ENCODE assay signal across 17 cellular contexts in the genomic region with DNA sequence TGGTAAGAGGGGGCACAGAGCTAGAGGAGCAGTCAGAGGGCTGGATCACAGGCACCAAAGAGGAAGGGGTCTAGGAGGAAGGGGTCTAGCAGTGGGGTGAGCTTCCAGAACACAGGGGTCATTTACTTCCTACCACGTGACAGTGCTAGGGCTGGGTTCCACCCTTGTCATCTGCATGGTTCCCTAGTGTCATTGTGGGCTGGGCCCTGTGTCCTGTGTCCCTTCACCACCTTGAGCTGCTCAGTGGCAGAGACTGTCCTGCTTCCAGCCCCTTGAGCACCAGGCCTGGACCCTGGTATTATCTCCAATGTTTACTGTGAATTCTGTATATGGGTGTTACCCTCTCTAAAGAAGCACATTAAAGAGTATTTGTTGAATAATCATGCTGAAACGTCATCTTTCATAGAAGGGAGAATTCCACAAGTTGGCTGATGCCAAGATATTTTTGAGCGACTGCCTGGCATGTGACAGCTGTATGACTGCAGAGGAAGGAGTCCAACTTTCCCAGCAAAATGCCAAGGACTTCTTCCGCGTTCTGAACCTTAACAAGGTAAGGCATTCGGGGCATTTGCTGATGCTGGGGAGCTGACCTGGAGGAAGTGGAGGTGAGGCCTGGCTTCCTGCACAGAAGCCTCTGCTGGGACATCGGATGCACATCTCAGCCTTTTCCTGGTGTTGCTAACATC. TPM values are rescaled to one million over a fixed set of nuclear protein-coding genes. Genes with fewer than 3 reads are reported as not detected.
DNase-seq lines count a peak whose midpoint lies in the region; ATAC-seq and TF ChIP-seq lines count a peak whose summit lies in the region.
"Had no signal": no experiment of that assay in that cellular context is flagged by ENCODE, and none has a peak within 500 bp of the region (broad histone marks: within the 10 kb centered on the region; RNA-seq: fewer than 3 reads in every experiment).

No MANE protein-coding gene starts in this region.

- DNase-seq in activated CD4-positive, alpha-beta T cell treated with anti-CD3 and anti-CD28 coated beads for 36 hours = no peak
- no peak for DNase-seq in activated CD4-positive, alpha-beta T cell treated with anti-CD3 and anti-CD28 coated beads, Interleukin-2, amount 50 U/mL, for 1 hour
- DNase-seq in foreskin melanocyte = peak; percentile 73
- DNase-seq in retinal pigment epithelial cell (ENCODE audit: low read depth) = peak; percentile 16
- no peak for DNase-seq in NCI-H748 (lab: John Stamatoyannopoulos, UW; ENCODE audit: unreplicated experiment)
- no peak for DNase-seq in iPS-NIHi11 (ENCODE audit: low spot score)
- no peak for DNase-seq in NCI-H2107 (lab: John Stamatoyannopoulos, UW)
- DNase-seq: activated naive CD4-positive, alpha-beta T cell; C1 segment of cervical spinal cord; HCEC 1CT; KBM-7; lower lobe of right lung; NCI-H2081; NCI-H510A; T-cell had no signal

- TF ChIP-seq CTCF in retinal pigment epithelial cell (conservative IDR thresholded peaks at IDR 0.05; ENCODE audit: low read depth, low read length) = no peak

- H3K36me3 Mint-ChIP-seq in activated CD4-positive, alpha-beta T cell treated with anti-CD3 and anti-CD28 coated beads for 36 hours (ENCODE audit: low read depth) = peaks cover 62% of the 10 kb centered on the region
- H3K36me3 Mint-ChIP-seq in activated T-helper 17 cell treated with anti-CD3 and anti-CD28 coated beads, Interleukin-2, amount 50 U/mL, for 72 hours (ENCODE audit: low read depth) = peaks cover 100% of the 10 kb centered on the region

- H3K4me3 ChIP-seq in retinal pigment epithelial cell (ENCODE audit: low read length) = no peak overlapping the region
- H3K4me3 ChIP-seq: lower lobe of right lung had no signal

- ATAC-seq in activated CD4-positive, alpha-beta T cell treated with anti-CD3 and anti-CD28 coated beads for 36 hours = no peak
- no peak for ATAC-seq in activated T-helper 17 cell treated with anti-CD3 and anti-CD28 coated beads, Interleukin-2, amount 50 U/mL, for 72 hours (replicated peaks)
- ATAC-seq: T-cell had no signal

- peaks cover 22% of the 10 kb centered on the region for H3K4me1 Mint-ChIP-seq in activated CD4-positive, alpha-beta T cell treated with anti-CD3 and anti-CD28 coated beads for 36 hours
- H3K4me1 Mint-ChIP-seq in activated T-helper 17 cell treated with anti-CD3 and anti-CD28 coated beads, Interleukin-2, amount 50 U/mL, for 72 hours = peaks cover 22% of the 10 kb centered on the region

- POLR2A ChIA-PET in activated CD4-positive, alpha-beta T cell treated with anti-CD3 and anti-CD28 coated beads for 36 hours (lab: Charles Lee) = no interaction called here

- H3K9me3 Mint-ChIP-seq in activated CD4-positive, alpha-beta T cell treated with anti-CD3 and anti-CD28 coated beads for 36 hours (ENCODE audit: low read depth) = no peaks in the 10 kb centered on the region
- H3K9me3 Mint-ChIP-seq in activated T-helper 17 cell treated with anti-CD3 and anti-CD28 coated beads, Interleukin-2, amount 50 U/mL, for 72 hours = no peaks in the 10 kb centered on the region
- H3K9me3 Mint-ChIP-seq: T-cell had no signal

- peak overlapping the region; percentile 51 for H3K27ac Mint-ChIP-seq in activated CD4-positive, alpha-beta T cell treated with anti-CD3 and anti-CD28 coated beads for 36 hours
- peak overlapping the region; percentile 28 for H3K27ac Mint-ChIP-seq in activated T-helper 17 cell treated with anti-CD3 and anti-CD28 coated beads, Interleukin-2, amount 50 U/mL, for 72 hours
- H3K27ac Mint-ChIP-seq: progenitor cell of endocrine pancreas, T-cell had no signal

- intact Hi-C loops in activated CD4-positive, alpha-beta T cell treated with anti-CD3 and anti-CD28 coated beads for 36 hours (cut with DNase I, micrococcal nuclease) = no loop called here

- no peak overlapping the region for H3K4me3 Mint-ChIP-seq in activated CD4-positive, alpha-beta T cell treated with anti-CD3 and anti-CD28 coated beads for 36 hours
- no peak overlapping the region for H3K4me3 Mint-ChIP-seq in activated T-helper 17 cell treated with anti-CD3 and anti-CD28 coated beads, Interleukin-2, amount 50 U/mL, for 72 hours
- H3K4me3 Mint-ChIP-seq: T-cell had no signal

- CTCF ChIA-PET in activated CD4-positive, alpha-beta T cell treated with anti-CD3 and anti-CD28 coated beads for 36 hours (lab: Charles Lee) = no interaction called here

- H3K27me3 Mint-ChIP-seq in activated CD4-positive, alpha-beta T cell treated with anti-CD3 and anti-CD28 coated beads for 36 hours = no peaks in the 10 kb centered on the region
- no peaks in the 10 kb centered on the region for H3K27me3 Mint-ChIP-seq in activated T-helper 17 cell treated with anti-CD3 and anti-CD28 coated beads, Interleukin-2, amount 50 U/mL, for 72 hours
- H3K27me3 Mint-ChIP-seq: progenitor cell of endocrine pancreas, T-cell had no signal

RNA-seq across cellular contexts. Expression of gene NARF, which starts 5.5 kb away (rescaled TPM):
- total RNA-seq in activated CD4-positive, alpha-beta T cell treated with anti-CD3 and anti-CD28 coated beads for 36 hours = 10 to 100 TPM; 65.4 to 85.9 TPM
- total RNA-seq in activated T-helper 17 cell treated with anti-CD3 and anti-CD28 coated beads, Interleukin-2, amount 50 U/mL, for 72 hours = 100 to 1,000 TPM; 164 to 194 TPM

RNA-seq across cellular contexts. Expression of gene CYBC1, which starts 13.5 kb away (rescaled TPM):
- total RNA-seq in activated CD4-positive, alpha-beta T cell treated with anti-CD3 and anti-CD28 coated beads for 36 hours = 100 to 1,000 TPM; 286 to 329 TPM
- 100 to 1,000 TPM; 297 to 323 TPM for total RNA-seq in activated T-helper 17 cell treated with anti-CD3 and anti-CD28 coated beads, Interleukin-2, amount 50 U/mL, for 72 hours

RNA-seq across cellular contexts. Expression of gene OGFOD3, which starts 45.6 kb away (rescaled TPM):
- 10 to 100 TPM; 20.0 to 22.3 TPM for total RNA-seq in activated CD4-positive, alpha-beta T cell treated with anti-CD3 and anti-CD28 coated beads for 36 hours
- 10 to 100 TPM; 16.2 to 20.7 TPM for total RNA-seq in activated T-helper 17 cell treated with anti-CD3 and anti-CD28 coated beads, Interleukin-2, amount 50 U/mL, for 72 hours

RNA-seq across cellular contexts. Expression of gene HEXD, which starts 45.9 kb away (rescaled TPM):
- total RNA-seq in activated CD4-positive, alpha-beta T cell treated with anti-CD3 and anti-CD28 coated beads for 36 hours = 10 to 100 TPM; 23.3 to 26.0 TPM
- total RNA-seq in activated T-helper 17 cell treated with anti-CD3 and anti-CD28 coated beads, Interleukin-2, amount 50 U/mL, for 72 hours = 10 to 100 TPM; 25.1 to 31.9 TPM

RNA-seq across cellular contexts. Expression of gene FOXK2, which starts 55.5 kb away (rescaled TPM):
- total RNA-seq in activated CD4-positive, alpha-beta T cell treated with anti-CD3 and anti-CD28 coated beads for 36 hours = 10 to 100 TPM; 58.1 to 75.4 TPM
- 10 to 100 TPM; 38.2 to 59.4 TPM for total RNA-seq in activated T-helper 17 cell treated with anti-CD3 and anti-CD28 coated beads, Interleukin-2, amount 50 U/mL, for 72 hours

Comparison
In these comparisons a context has a peak if more than half of its experiments do, and no peak if none do; other contexts are left out.
1. DNase-seq: peak in foreskin melanocyte (single experiment) and retinal pigment epithelial cell (single experiment); none in activated CD4-positive, alpha-beta T cell treated with anti-CD3 and anti-CD28 coated beads for 36 hours (single experiment), activated CD4-positive, alpha-beta T cell treated with anti-CD3 and anti-CD28 coated beads, Interleukin-2, amount 50 U/mL, for 1 hour (single experiment), NCI-H748 (single experiment), iPS-NIHi11 (single experiment) and NCI-H2107 (single experiment).